In genomic region chr15:81133782-81134461, GRCh38 we compare ENCODE assay signal across 9 cellular contexts. TPM values are rescaled to one million over a fixed set of nuclear protein-coding genes. Genes with fewer than 3 reads are reported as not detected.
DNase-seq lines count a peak whose midpoint lies in the region; ATAC-seq and TF ChIP-seq lines count a peak whose summit lies in the region.
"Had no signal": no experiment of that assay in that cellular context is flagged by ENCODE, and none has a peak within 500 bp of the region (broad histone marks: within the 10 kb centered on the region; RNA-seq: fewer than 3 reads in every experiment).

Gene CFAP161 (plus strand): TSS chr15:81134270. CDS start chr15:81134330, 60 bp downstream.

- H3K36me3 ChIP-seq in adipocyte (ENCODE audit: control insufficient read depth, insufficient read depth, low read length, severe bottlenecking): no peaks in the 10 kb centered on the region

- no peak for TF ChIP-seq CTCF in GM20000 (IDR thresholded peaks at IDR 0.05; ENCODE audit: extremely low read depth, missing control alignments)

- H3K27ac ChIP-seq in right cardiac atrium (ENCODE audit: low read length): no peak within 1 kb of the TSS

- peak within 1 kb of the TSS; percentile 60 for H3K9ac ChIP-seq in adipocyte (ENCODE audit: low read length)

- DNase-seq in GM20000 (ENCODE audit: low spot score) (peak; percentile 42), NCI-H510A treated with DMSO at 0.1 percent for 48 hours (lab: John Stamatoyannopoulos, UW) (peak; percentile 78), adipocyte (ENCODE audit: low read depth) (peak; percentile 91), right cardiac atrium (peak; percentile 91 to 95 (median 95)), pons (ENCODE audit: low spot score) (peak; percentile 75)

- ATAC-seq in right cardiac atrium (peak; percentile 97 to 99), GM21526 (IDR thresholded peaks at IDR 0.05; ENCODE audit: low FRiP score, unreplicated experiment) (no peak), HG03139 (IDR thresholded peaks at IDR 0.05; ENCODE audit: unreplicated experiment) (no peak), HG03108 (IDR thresholded peaks at IDR 0.05; ENCODE audit: unreplicated experiment) (no peak)

- 15% methylated on average over 33 of the region's 33 CpGs for WGBS in right cardiac atrium

- H3K9me3 ChIP-seq in adipocyte (ENCODE audit: control insufficient read depth, low read length) (no peaks in the 10 kb centered on the region), right cardiac atrium (ENCODE audit: control insufficient read depth, low read length) (no peaks in the 10 kb centered on the region)

- H3K4me1 ChIP-seq in adipocyte (ENCODE audit: control insufficient read depth, insufficient read depth, low read length): peaks cover 7% of the 10 kb centered on the region
- no peaks in the 10 kb centered on the region for H3K4me1 ChIP-seq in right cardiac atrium (ENCODE audit: control insufficient read depth, insufficient read depth, low read length)

- intact Hi-C loops in right cardiac atrium (cut with DNase I): no loop called here

- H3K4me3 ChIP-seq in adipocyte (ENCODE audit: low read length): peak within 1 kb of the TSS; percentile 82
- peak within 1 kb of the TSS; percentile 49 for H3K4me3 ChIP-seq in right cardiac atrium (ENCODE audit: low read length)

- no peaks in the 10 kb centered on the region for H3K27me3 ChIP-seq in adipocyte (replicated peaks; ENCODE audit: control insufficient read depth, insufficient read depth, low read length)
- H3K27me3 ChIP-seq in right cardiac atrium (ENCODE audit: control insufficient read depth, insufficient read depth): no peaks in the 10 kb centered on the region

RNA-seq across cellular contexts. Expression of gene CFAP161, which starts in this region (rescaled TPM):
- total RNA-seq in right cardiac atrium: 1 to 10 TPM in 2 of 4 donors, under 1 TPM in 2; 0.34 to 1.3 (median 0.80) TPM
- 0.32 TPM for polyA plus RNA-seq in right cardiac atrium
- total RNA-seq: NCI-H460 had no signal

Comparison
In these comparisons a context has a peak if more than half of its experiments do, and no peak if none do; other contexts are left out.
1. DNase-seq: peak in every context shown above with its lines; median percentile 95 in right cardiac atrium; 91 in adipocyte; 78 in NCI-H510A treated with DMSO at 0.1 percent for 48 hours; 75 in pons; 42 in GM20000.
2. ATAC-seq: peak in right cardiac atrium (2 of 2); none in GM21526 (single experiment), HG03139 (single experiment) and HG03108 (single experiment).